ENCODE assay signal across 8 cellular contexts in genomic region chr1:206933333-206933945, GRCh38. TPM values are rescaled to one million over a fixed set of nuclear protein-coding genes. Genes with fewer than 3 reads are reported as not detected.
DNase-seq lines count a peak whose midpoint lies in the region; ATAC-seq and TF ChIP-seq lines count a peak whose summit lies in the region.

No MANE protein-coding gene starts in this region.

- peaks cover 19 to 29% of the 10 kb centered on the region in 2 donors for H3K4me1 Mint-ChIP-seq in effector memory CD8-positive, alpha-beta T cell (ENCODE audit: low read depth in 2 of 2)

- H3K9me3 ChIP-seq in gastrocnemius medialis: no peaks in the 10 kb centered on the region

- intact Hi-C loops in gastrocnemius medialis (cut with DNase I; ENCODE audit: low total_unique reads): no loop called here

- H3K36me3 ChIP-seq in gastrocnemius medialis: no peaks in the 10 kb centered on the region

- no peak overlapping the region for H3K4me3 Mint-ChIP-seq in effector memory CD8-positive, alpha-beta T cell

- H3K27ac ChIP-seq in C4-2B (no peak overlapping the region), gastrocnemius medialis (no peak overlapping the region)

- no peak for TF ChIP-seq POLR2A in gastrocnemius medialis (IDR thresholded peaks at IDR 0.05)

- TF ChIP-seq CTCF in C4-2B (conservative IDR thresholded peaks at IDR 0.05): peak; percentile 83
- peak in 3 of 5 experiments; percentile 10 to 32 (median 14) for TF ChIP-seq CTCF in gastrocnemius medialis (IDR thresholded peaks at IDR 0.05 in 4 of 5, conservative IDR thresholded peaks at IDR 0.05 in 1 of 5)

- H3K9me3 Mint-ChIP-seq in effector memory CD8-positive, alpha-beta T cell: no peaks in the 10 kb centered on the region

- H3K4me1 ChIP-seq in gastrocnemius medialis: no peaks in the 10 kb centered on the region

- H3K27me3 ChIP-seq in gastrocnemius medialis: no peaks in the 10 kb centered on the region

- DNase-seq in HuH-7 (ENCODE audit: low spot score) (peak; percentile 70), gastrocnemius medialis (no peak), SW 1271 (lab: John Stamatoyannopoulos, UW) (no peak), NCI-H1417 treated with DMSO at 0.1 percent for 48 hours (lab: John Stamatoyannopoulos, UW) (no peak)
- DNase-seq in activated CD4-positive, alpha-beta T cell treated with anti-CD3 and anti-CD28 coated beads for 4 hours: peak; percentile 73 to 78
- DNase-seq in effector memory CD8-positive, alpha-beta T cell: peak; percentile 68 to 73 (median 69)

- ATAC-seq in effector memory CD8-positive, alpha-beta T cell (replicated peaks): peak; percentile 71
- no peak for ATAC-seq in gastrocnemius medialis
- no peak for ATAC-seq in HG03439 (IDR thresholded peaks at IDR 0.05; ENCODE audit: unreplicated experiment)

- no peaks in the 10 kb centered on the region for H3K27me3 Mint-ChIP-seq in effector memory CD8-positive, alpha-beta T cell

- H3K4me3 ChIP-seq in gastrocnemius medialis: no peak overlapping the region

- in situ Hi-C loops in gastrocnemius medialis (cut with MboI; ENCODE audit: low sequenced_read_pairs in 4 of 4): no loop called here

- peak overlapping the region in 1 of 2 donors; percentile 62 for H3K27ac Mint-ChIP-seq in effector memory CD8-positive, alpha-beta T cell

- peaks cover 3% of the 10 kb centered on the region for H3K36me3 Mint-ChIP-seq in effector memory CD8-positive, alpha-beta T cell (ENCODE audit: insufficient read depth)

RNA-seq across cellular contexts. Expression of gene FCMR, which starts 11.7 kb away (rescaled TPM):
- total RNA-seq in gastrocnemius medialis: 10 to 100 TPM in 1 of 4 donors, 1 to 10 TPM in 3; 2.1 to 10.2 (median 4.7) TPM

RNA-seq across cellular contexts. Expression of gene PIGR, which starts 12.8 kb away (rescaled TPM):
- 10 to 100 TPM in 1 of 4 donors, under 1 TPM in 2, not detected in 1; 0.10 to 28.4 (median 0.11) TPM for total RNA-seq in gastrocnemius medialis

RNA-seq across cellular contexts. Expression of gene IL24, which starts 36.2 kb away (rescaled TPM):
- not detected for total RNA-seq in gastrocnemius medialis

RNA-seq across cellular contexts. Expression of gene FCAMR, which starts 36.8 kb away (rescaled TPM):
- not detected for total RNA-seq in gastrocnemius medialis

Comparison
In these comparisons a context has a peak if more than half of its experiments do, and no peak if none do; other contexts are left out.
1. DNase-seq: peak in HuH-7 (single experiment), activated CD4-positive, alpha-beta T cell treated with anti-CD3 and anti-CD28 coated beads for 4 hours (2 of 2) and effector memory CD8-positive, alpha-beta T cell (3 of 3); none in gastrocnemius medialis (0 of 2), SW 1271 (0 of 2) and NCI-H1417 treated with DMSO at 0.1 percent for 48 hours (single experiment).